15 cellular contexts compared by ENCODE assay signal in genomic region chr9:120480707-120481106, GRCh38.
DNase-seq lines count a peak whose midpoint lies in the region; ATAC-seq and TF ChIP-seq lines count a peak whose summit lies in the region.
"Had no signal": no experiment of that assay in that cellular context is flagged by ENCODE, and none has a peak within 500 bp of the region (broad histone marks: within the 10 kb centered on the region; RNA-seq: fewer than 3 reads in every experiment).

No MANE protein-coding gene starts in this region.

- H3K4me3 ChIP-seq in astrocyte of the spinal cord (ENCODE audit: low read depth, low read length) (no peak overlapping the region), right atrium auricular region (no peak overlapping the region), H7 (ENCODE audit: insufficient read depth, low read depth, low read length) (no peak overlapping the region)
- H3K4me3 ChIP-seq: K562 had no signal

- CTCF ChIA-PET in activated CD8-positive, alpha-beta T cell treated with anti-CD3 and anti-CD28 coated beads, Interleukin-2, amount 10 ng/mL, durations not matched to agents 7 days and 5 days (lab: Charles Lee), result no interaction called here

- in situ Hi-C loops in astrocyte of the spinal cord (cut with HindIII; ENCODE audit: low sequenced_read_pairs), result no loop called here

- DNase-seq in COLO668 (lab: John Stamatoyannopoulos, UW; ENCODE audit: unreplicated experiment) (peak; percentile 43), M059J (ENCODE audit: low read depth) (peak; percentile 74), astrocyte of the spinal cord (ENCODE audit: low read depth, low spot score) (peak; percentile 20), right atrium auricular region (ENCODE audit: low spot score) (no peak), H7 (no peak), NOMO-1 (lab: John Stamatoyannopoulos, UW; ENCODE audit: unreplicated experiment in 2 of 2) (no peak)
- DNase-seq in activated CD8-positive, alpha-beta T cell treated with anti-CD3 and anti-CD28 coated beads, Interleukin-2, amount 10 ng/mL, durations not matched to agents 7 days and 5 days, result no peak
- DNase-seq in activated effector memory CD4-positive, alpha-beta T cell treated with Interleukin-2 at 50 U/mL for 16 hours, result no peak
- DNase-seq: activated CD4-positive, alpha-beta memory T cell treated with anti-CD3 and anti-CD28 coated beads for 36 hours; activated naive CD8-positive, alpha-beta T cell treated with anti-CD3 and anti-CD28 coated beads, Interleukin-2, amount 10 ng/mL, durations not matched to agents 7 days and 5 days; CD8-positive, alpha-beta memory T cell; natural killer cell; NCI-H510A treated with DMSO at 0.1 percent for 48 hours; T-cell had no signal

- peaks cover 0 to 45% of the 10 kb centered on the region in 2 donors for H3K4me1 ChIP-seq in right atrium auricular region

- no peak overlapping the region for H3K27ac Mint-ChIP-seq in activated CD8-positive, alpha-beta T cell treated with anti-CD3 and anti-CD28 coated beads, Interleukin-2, amount 10 ng/mL, durations not matched to agents 7 days and 5 days
- H3K27ac Mint-ChIP-seq: activated CD4-positive, alpha-beta memory T cell treated with anti-CD3 and anti-CD28 coated beads for 36 hours; activated naive CD8-positive, alpha-beta T cell treated with anti-CD3 and anti-CD28 coated beads, Interleukin-2, amount 10 ng/mL, durations not matched to agents 7 days and 5 days; natural killer cell; T-cell had no signal

- no peaks in the 10 kb centered on the region for H3K9me3 Mint-ChIP-seq in activated CD8-positive, alpha-beta T cell treated with anti-CD3 and anti-CD28 coated beads, Interleukin-2, amount 10 ng/mL, durations not matched to agents 7 days and 5 days (ENCODE audit: insufficient read depth)
- H3K9me3 Mint-ChIP-seq: activated CD4-positive, alpha-beta memory T cell treated with anti-CD3 and anti-CD28 coated beads for 36 hours; activated naive CD8-positive, alpha-beta T cell treated with anti-CD3 and anti-CD28 coated beads, Interleukin-2, amount 10 ng/mL, durations not matched to agents 7 days and 5 days; CD8-positive, alpha-beta memory T cell; natural killer cell; T-cell had no signal

- peaks cover 45% of the 10 kb centered on the region for H3K36me3 Mint-ChIP-seq in activated CD8-positive, alpha-beta T cell treated with anti-CD3 and anti-CD28 coated beads, Interleukin-2, amount 10 ng/mL, durations not matched to agents 7 days and 5 days (ENCODE audit: low read depth)

- POLR2A ChIA-PET in activated CD8-positive, alpha-beta T cell treated with anti-CD3 and anti-CD28 coated beads, Interleukin-2, amount 10 ng/mL, durations not matched to agents 7 days and 5 days (lab: Charles Lee), result interaction anchor here (1.3 kb wide), 1 partner anchor 62 kb away, joined by 3 read pairs; no protein-coding TSS in a partner anchor

- no peak for ATAC-seq in activated CD8-positive, alpha-beta T cell treated with anti-CD3 and anti-CD28 coated beads, Interleukin-2, amount 10 ng/mL, durations not matched to agents 7 days and 5 days
- ATAC-seq: K562, natural killer cell, T-cell had no signal

- TF ChIP-seq CTCF in astrocyte of the spinal cord (IDR thresholded peaks at IDR 0.05; ENCODE audit: low read depth, low read length) (no peak), right atrium auricular region (IDR thresholded peaks at IDR 0.05) (no peak)

- peak overlapping the region; percentile 71 for H3K27ac ChIP-seq in right atrium auricular region

- H3K36me3 ChIP-seq in right atrium auricular region (peaks cover 3% of the 10 kb centered on the region), H7 (replicated peaks; ENCODE audit: control insufficient read depth, insufficient read depth, low read length) (peaks cover 9% of the 10 kb centered on the region)

- H3K4me1 Mint-ChIP-seq in activated CD8-positive, alpha-beta T cell treated with anti-CD3 and anti-CD28 coated beads, Interleukin-2, amount 10 ng/mL, durations not matched to agents 7 days and 5 days (ENCODE audit: low read depth), result no peaks in the 10 kb centered on the region
- H3K4me1 Mint-ChIP-seq: natural killer cell, T-cell had no signal

- H3K27me3 ChIP-seq in right atrium auricular region (no peaks in the 10 kb centered on the region), H7 (ENCODE audit: control insufficient read depth, insufficient read depth, low read length) (no peaks in the 10 kb centered on the region)

- H3K9me3 ChIP-seq in right atrium auricular region, result no peaks in the 10 kb centered on the region

- no peak overlapping the region for H3K4me3 Mint-ChIP-seq in activated CD8-positive, alpha-beta T cell treated with anti-CD3 and anti-CD28 coated beads, Interleukin-2, amount 10 ng/mL, durations not matched to agents 7 days and 5 days
- H3K4me3 Mint-ChIP-seq: activated CD4-positive, alpha-beta memory T cell treated with anti-CD3 and anti-CD28 coated beads for 36 hours; activated naive CD8-positive, alpha-beta T cell treated with anti-CD3 and anti-CD28 coated beads, Interleukin-2, amount 10 ng/mL, durations not matched to agents 7 days and 5 days; CD8-positive, alpha-beta memory T cell; natural killer cell; T-cell had no signal

- no peaks in the 10 kb centered on the region for H3K27me3 Mint-ChIP-seq in activated CD8-positive, alpha-beta T cell treated with anti-CD3 and anti-CD28 coated beads, Interleukin-2, amount 10 ng/mL, durations not matched to agents 7 days and 5 days (ENCODE audit: low read depth)
- H3K27me3 Mint-ChIP-seq: activated CD4-positive, alpha-beta memory T cell treated with anti-CD3 and anti-CD28 coated beads for 36 hours; activated naive CD8-positive, alpha-beta T cell treated with anti-CD3 and anti-CD28 coated beads, Interleukin-2, amount 10 ng/mL, durations not matched to agents 7 days and 5 days; T-cell had no signal

Comparison
In these comparisons a context has a peak if more than half of its experiments do, and no peak if none do; other contexts are left out.
1. DNase-seq: peak in COLO668 (single experiment), M059J (single experiment) and astrocyte of the spinal cord (single experiment); none in right atrium auricular region (single experiment), H7 (single experiment), NOMO-1 (0 of 2), activated CD8-positive, alpha-beta T cell treated with anti-CD3 and anti-CD28 coated beads, Interleukin-2, amount 10 ng/mL, durations not matched to agents 7 days and 5 days (single experiment) and activated effector memory CD4-positive, alpha-beta T cell treated with Interleukin-2 at 50 U/mL for 16 hours (single experiment).